ENCODE assay signal across 28 cellular contexts in genomic region chr11:2968501-2968900, GRCh38. TPM values are rescaled to one million over a fixed set of nuclear protein-coding genes. Genes with fewer than 3 reads are reported as not detected.
"Had no signal": no experiment of that assay in that cellular context is flagged by ENCODE, and none has a peak within 500 bp of the region (broad histone marks: within the 10 kb centered on the region; RNA-seq: fewer than 3 reads in every experiment).

No MANE protein-coding gene starts in this region.

- H3K27me3 Mint-ChIP-seq: stimulated activated memory B cell treated with anti-CD40 and anti-IgM and Interleukin-4, amounts not matched to agents 10 μg/mL and 1 μg/mL and 100 μg/mL, for 72 hours; stimulated activated naive B cell treated with anti-CD40 and anti-IgM and Interleukin-4, amounts not matched to agents 10 μg/mL and 1 μg/mL and 100 μg/mL, for 72 hours; stimulated activated naive CD8-positive, alpha-beta T cell treated with anti-CD3 and anti-CD28 coated beads, Interleukin-15, amount 100 ng/mL, for 72 hours; stimulated activated naive CD8-positive, alpha-beta T cell treated with anti-CD3 and anti-CD28 coated beads, Interleukin-15, Interleukin-2, amounts not matched to agents 100 ng/mL and 50 ng/mL, for 24 hours; type B pancreatic cell had no signal

- H3K9me3 Mint-ChIP-seq: stimulated activated effector memory CD8-positive, alpha-beta T cell treated with anti-CD3 and anti-CD28 coated beads, Interleukin-12 subunit alpha, Interleukin-12 subunit beta, amount 100 ng/mL, for 72 hours; stimulated activated memory B cell treated with anti-CD40 and anti-IgM and Interleukin-4, amounts not matched to agents 10 μg/mL and 1 μg/mL and 100 μg/mL, for 72 hours; stimulated activated naive B cell treated with anti-CD40 and anti-IgM and Interleukin-4, amounts not matched to agents 10 μg/mL and 1 μg/mL and 100 μg/mL, for 72 hours; stimulated activated naive CD8-positive, alpha-beta T cell treated with anti-CD3 and anti-CD28 coated beads, Interleukin-15, amount 100 ng/mL, for 72 hours; stimulated activated naive CD8-positive, alpha-beta T cell treated with anti-CD3 and anti-CD28 coated beads, Interleukin-15, Interleukin-2, amounts not matched to agents 100 ng/mL and 50 ng/mL, for 24 hours; type B pancreatic cell had no signal

- H3K27me3 ChIP-seq: stomach, suprapubic skin, thyroid gland, tibial artery, tibial nerve, transverse colon, upper lobe of left lung, upper lobe of right lung, uterus, vagina had no signal

- DNase-seq: stimulated activated CD4-positive, alpha-beta T cell treated with anti-CD3 and anti-CD28 coated beads, Interleukin-2, amount 100 ng/mL, for 48 hours; stimulated activated CD4-positive, alpha-beta T cell treated with anti-CD3 and anti-CD28 coated beads, Interleukin-4, amount 100 ng/mL, for 1 hour; stimulated activated CD4-positive, alpha-beta T cell treated with anti-CD3 and anti-CD28 coated beads, Interleukin-4, amount 100 ng/mL, for 24 hours; stimulated activated CD4-positive, alpha-beta T cell treated with anti-CD3 and anti-CD28 coated beads, Interleukin-4, amount 100 ng/mL, for 4 hours; stimulated activated CD8-positive, alpha-beta memory T cell treated with anti-CD3 and anti-CD28 coated beads, Interleukin-4, amount 100 ng/mL, for 48 hours; stimulated activated naive B cell treated with anti-CD40 and anti-IgM and Interleukin-4, amounts not matched to agents 10 μg/mL and 1 μg/mL and 100 μg/mL, for 72 hours; stimulated activated naive CD4-positive, alpha-beta T cell; stimulated activated naive CD4-positive, alpha-beta T cell treated with Interleukin-2 at 50 U/mL for 16 hours; stimulated activated naive CD8-positive, alpha-beta T cell treated with anti-CD3 and anti-CD28 coated beads, Interleukin-15, amount 100 ng/mL, for 72 hours; stimulated activated naive CD8-positive, alpha-beta T cell treated with anti-CD3 and anti-CD28 coated beads, Interleukin-15, Interleukin-2, amounts not matched to agents 100 U/mL and 50 U/mL, for 24 hours; stomach; substantia nigra; thyroid gland; tibial artery; transverse colon; trophoblast cell; upper lobe of left lung; upper lobe of right lung; uterus had no signal

- H3K36me3 ChIP-seq: uterus had no signal

- H3K27ac ChIP-seq: stomach, suprapubic skin, thoracic aorta, thyroid gland, tibial artery, tibial nerve, transverse colon, upper lobe of left lung, upper lobe of right lung, uterus, vagina had no signal

- H3K4me1 ChIP-seq: stomach, suprapubic skin, tibial artery, tibial nerve, transverse colon, upper lobe of left lung, upper lobe of right lung, uterus, vagina had no signal

- H3K27ac Mint-ChIP-seq: stimulated activated memory B cell treated with anti-CD40 and anti-IgM and Interleukin-4, amounts not matched to agents 10 μg/mL and 1 μg/mL and 100 μg/mL, for 72 hours; type B pancreatic cell had no signal

- H3K4me1 Mint-ChIP-seq: stimulated activated memory B cell treated with anti-CD40 and anti-IgM and Interleukin-4, amounts not matched to agents 10 μg/mL and 1 μg/mL and 100 μg/mL, for 72 hours had no signal

- H3K4me3 Mint-ChIP-seq: stimulated activated effector memory CD8-positive, alpha-beta T cell treated with anti-CD3 and anti-CD28 coated beads, Interleukin-12 subunit alpha, Interleukin-12 subunit beta, amount 100 ng/mL, for 72 hours; stimulated activated memory B cell treated with anti-CD40 and anti-IgM and Interleukin-4, amounts not matched to agents 10 μg/mL and 1 μg/mL and 100 μg/mL, for 72 hours; stimulated activated naive B cell treated with anti-CD40 and anti-IgM and Interleukin-4, amounts not matched to agents 10 μg/mL and 1 μg/mL and 100 μg/mL, for 72 hours; stimulated activated naive CD8-positive, alpha-beta T cell treated with anti-CD3 and anti-CD28 coated beads, Interleukin-15, amount 100 ng/mL, for 72 hours; stimulated activated naive CD8-positive, alpha-beta T cell treated with anti-CD3 and anti-CD28 coated beads, Interleukin-15, Interleukin-2, amounts not matched to agents 100 ng/mL and 50 ng/mL, for 24 hours; type B pancreatic cell had no signal

- ATAC-seq: stimulated activated effector memory CD8-positive, alpha-beta T cell treated with anti-CD3 and anti-CD28 coated beads, Interleukin-12 subunit alpha, Interleukin-12 subunit beta, amount 100 ng/mL, for 72 hours; stimulated activated memory B cell treated with anti-CD40 and anti-IgM and Interleukin-4, amounts not matched to agents 10 μg/mL and 1 μg/mL and 100 μg/mL, for 72 hours; stimulated activated naive B cell treated with anti-CD40 and anti-IgM and Interleukin-4, amounts not matched to agents 10 μg/mL and 1 μg/mL and 100 μg/mL, for 72 hours; stimulated activated naive CD8-positive, alpha-beta T cell treated with anti-CD3 and anti-CD28 coated beads, Interleukin-15, amount 100 ng/mL, for 72 hours; stimulated activated naive CD8-positive, alpha-beta T cell treated with anti-CD3 and anti-CD28 coated beads, Interleukin-15, Interleukin-2, amounts not matched to agents 100 U/mL and 50 U/mL, for 24 hours; upper lobe of right lung had no signal

- H3K9me3 ChIP-seq: stomach, suprapubic skin, thoracic aorta, thyroid gland, tibial artery, tibial nerve, transverse colon, upper lobe of left lung, upper lobe of right lung, uterus, vagina had no signal

- H3K4me3 ChIP-seq: stomach, suprapubic skin, thoracic aorta, thyroid gland, tibial artery, tibial nerve, transverse colon, upper lobe of left lung, upper lobe of right lung, uterus, vagina had no signal

RNA-seq across cellular contexts. Expression of gene PHLDA2, which starts 39.3 kb away (rescaled TPM):
- total RNA-seq: temporal lobe had no signal
